In genomic region chr2:190181066-190181681, GRCh38 we compare ENCODE assay signal across 8 cellular contexts.
DNase-seq lines count a peak whose midpoint lies in the region; ATAC-seq and TF ChIP-seq lines count a peak whose summit lies in the region.

No MANE protein-coding gene starts in this region.

- peak overlapping the region; percentile 88 for H3K4me2 ChIP-seq in osteoblast (ENCODE audit: insufficient read depth, low read length)

- peak overlapping the region; percentile 46 for H3K4me3 ChIP-seq in HAP-1
- H3K4me3 ChIP-seq in epithelial cell of proximal tubule (ENCODE audit: low read depth, low read length), result peak overlapping the region; percentile 66
- peak overlapping the region; percentile 74 for H3K4me3 ChIP-seq in osteoblast (ENCODE audit: insufficient read depth, low read length)

- H3K27ac ChIP-seq in osteoblast (ENCODE audit: low read depth, low read length), result no peak overlapping the region

- in situ Hi-C loops in HAP-1 (cut with MboI; ENCODE audit: low sequenced_read_pairs), result no loop called here

- no peaks in the 10 kb centered on the region for H3K79me2 ChIP-seq in osteoblast (ENCODE audit: insufficient read depth, low read length)

- H3K36me3 ChIP-seq in HAP-1 (replicated peaks) (no peaks in the 10 kb centered on the region), osteoblast (ENCODE audit: insufficient read depth, low read length) (no peaks in the 10 kb centered on the region)

- H4K20me1 ChIP-seq in osteoblast (ENCODE audit: insufficient read depth, low read length), result no peaks in the 10 kb centered on the region

- H2AFZ ChIP-seq in osteoblast (ENCODE audit: low read length), result peak overlapping the region; percentile 47

- H3K4me1 ChIP-seq in HAP-1 (peaks cover 8% of the 10 kb centered on the region), osteoblast (ENCODE audit: insufficient read depth, low read length) (peaks cover 13% of the 10 kb centered on the region)

- no peak for ATAC-seq in GM19324 (IDR thresholded peaks at IDR 0.05; ENCODE audit: low FRiP score, unreplicated experiment)

- TF ChIP-seq CTCF in epithelial cell of proximal tubule (conservative IDR thresholded peaks at IDR 0.05; ENCODE audit: low read depth, low read length), result no peak
- TF ChIP-seq CTCF in osteoblast (IDR thresholded peaks at IDR 0.05; ENCODE audit: extremely low read depth, low read depth, low read length), result no peak

- DNase-seq in NCI-H2227 treated with DMSO at 0.1 percent for 48 hours (lab: John Stamatoyannopoulos, UW) (peak; percentile 43), NCI-H2227 (lab: John Stamatoyannopoulos, UW; ENCODE audit: unreplicated experiment) (no peak), HAP-1 (ENCODE audit: low spot score in 2 of 2) (no peak), OCI-M1 (lab: John Stamatoyannopoulos, UW) (peak; percentile 70), epithelial cell of proximal tubule (ENCODE audit: low read depth) (no peak), osteoblast (ENCODE audit: insufficient read length, low spot score, missing footprints) (peak; percentile 14), OCI-M2 (lab: John Stamatoyannopoulos, UW; ENCODE audit: unreplicated experiment) (no peak)

- H3K9me3 ChIP-seq in HAP-1 (no peaks in the 10 kb centered on the region), osteoblast (ENCODE audit: low read depth, low read length) (no peaks in the 10 kb centered on the region)

- H3K27me3 ChIP-seq in HAP-1 (ENCODE audit: low read depth) (no peaks in the 10 kb centered on the region), osteoblast (ENCODE audit: insufficient read depth, low read length) (no peaks in the 10 kb centered on the region)

Comparison
In these comparisons a context has a peak if more than half of its experiments do, and no peak if none do; other contexts are left out.
1. DNase-seq: peak in NCI-H2227 treated with DMSO at 0.1 percent for 48 hours (single experiment), OCI-M1 (single experiment) and osteoblast (single experiment); none in NCI-H2227 (single experiment), HAP-1 (0 of 2), epithelial cell of proximal tubule (single experiment) and OCI-M2 (single experiment).
2. Peak in every context shown above with its lines, with median percentiles within 50 percentile points of each other: H3K4me3 ChIP-seq.